8 cellular contexts compared by ENCODE assay signal in the genomic region with DNA sequence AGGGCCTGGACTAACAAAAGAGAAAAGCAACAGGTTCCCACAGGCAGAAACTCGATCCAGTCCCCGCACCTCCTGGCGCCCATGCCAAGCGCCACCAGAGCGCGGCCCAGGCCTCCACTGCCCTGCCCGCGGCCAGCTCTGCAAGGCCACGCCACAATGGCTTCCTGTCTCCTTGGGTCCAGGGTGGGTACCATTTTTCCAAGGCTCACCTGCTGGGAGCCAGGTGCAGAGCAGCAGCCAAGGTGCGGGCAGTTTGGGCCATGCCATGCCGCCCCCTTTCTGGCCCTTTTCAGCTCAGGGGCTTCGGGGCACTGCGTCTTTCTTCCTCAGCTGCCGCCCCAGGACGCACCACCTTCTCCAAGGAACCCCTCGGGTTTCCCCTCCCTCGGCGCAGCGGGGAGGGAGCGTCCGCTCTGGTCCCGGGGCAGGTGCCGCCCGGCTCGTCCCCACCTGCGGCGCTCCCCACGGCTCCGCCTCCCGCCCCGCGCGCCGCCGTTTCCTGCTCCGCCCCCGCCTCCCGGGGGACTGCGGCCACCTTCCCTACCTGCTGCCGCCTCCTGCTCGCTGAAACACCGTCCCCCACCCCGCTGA. TPM values are rescaled to one million over a fixed set of nuclear protein-coding genes. Genes with fewer than 3 reads are reported as not detected.
DNase-seq lines count a peak whose midpoint lies in the region; ATAC-seq and TF ChIP-seq lines count a peak whose summit lies in the region.

ILDR1 (minus strand) TSS at position 437 of the 591 bp plus-strand sequence; CDS start at position 267, 170 bp downstream.

- peaks cover 15% of the 10 kb centered on the region for H3K4me1 Mint-ChIP-seq in T-helper 1 cell treated with Interleukin-12 subunit alpha and Interleukin-12 subunit beta and Interleukin-4 antibody, amounts not matched to agents 30 μg/mL and 1 μg/mL, for 36 hours (ENCODE audit: low read depth)

- H3K27me3 ChIP-seq in MG63 = no peaks in the 10 kb centered on the region; the same call in 1 of the 2 replicates

- no peaks in the 10 kb centered on the region for H3K9me3 Mint-ChIP-seq in T-helper 1 cell treated with Interleukin-12 subunit alpha and Interleukin-12 subunit beta and Interleukin-4 antibody, amounts not matched to agents 30 μg/mL and 1 μg/mL, for 36 hours

- peak within 1 kb of the TSS; percentile 73 for H3K4me3 Mint-ChIP-seq in T-helper 1 cell treated with Interleukin-12 subunit alpha and Interleukin-12 subunit beta and Interleukin-4 antibody, amounts not matched to agents 30 μg/mL and 1 μg/mL, for 36 hours

- peaks cover 25% of the 10 kb centered on the region for H3K27me3 Mint-ChIP-seq in T-helper 1 cell treated with Interleukin-12 subunit alpha and Interleukin-12 subunit beta and Interleukin-4 antibody, amounts not matched to agents 30 μg/mL and 1 μg/mL, for 36 hours (ENCODE audit: low read depth)

- H3K36me3 Mint-ChIP-seq in T-helper 1 cell treated with Interleukin-12 subunit alpha and Interleukin-12 subunit beta and Interleukin-4 antibody, amounts not matched to agents 30 μg/mL and 1 μg/mL, for 36 hours (ENCODE audit: low read depth) = no peaks in the 10 kb centered on the region

- no peaks in the 10 kb centered on the region for H3K36me3 ChIP-seq in MG63

- DNase-seq in T-helper 1 cell = no peak
- peak; percentile 78 for DNase-seq in iPS-NIHi7 (ENCODE audit: extremely low spot score)
- peak; percentile 57 for DNase-seq in ureter (ENCODE audit: low spot score)
- DNase-seq in Ammon's horn (ENCODE audit: low spot score) = no peak
- no peak for DNase-seq in MG63

- no peaks in the 10 kb centered on the region for H3K9me3 ChIP-seq in MG63

- no peak within 1 kb of the TSS for H3K27ac Mint-ChIP-seq in T-helper 1 cell treated with Interleukin-12 subunit alpha and Interleukin-12 subunit beta and Interleukin-4 antibody, amounts not matched to agents 30 μg/mL and 1 μg/mL, for 36 hours

- peak; percentile 46 for ATAC-seq in HG03280 (IDR thresholded peaks at IDR 0.05; ENCODE audit: unreplicated experiment)
- peak; percentile 51 for ATAC-seq in SK-N-SH treated with all-trans-retinoic acid at 6 μM for 48 hours

- no peak within 1 kb of the TSS for H3K4me3 ChIP-seq in MG63

TF ChIP-seq in SK-N-SH treated with all-trans-retinoic acid at 6 μM for 48 hours, 23 proteins besides CTCF, POLR2A, EP300 and RAD21:
- TF ChIP-seq TCF4 (CRISPR knock-in tag; IDR thresholded peaks at IDR 0.05; ENCODE audit: borderline replicate concordance) (no peak), PPARA (CRISPR knock-in tag; IDR thresholded peaks at IDR 0.05; ENCODE audit: borderline replicate concordance) (no peak), CSDC2 (CRISPR knock-in tag; IDR thresholded peaks at IDR 0.05) (no peak), ZNF565 (CRISPR knock-in tag; conservative IDR thresholded peaks at IDR 0.05; ENCODE audit: low read depth) (no peak), SNAI2 (CRISPR knock-in tag; IDR thresholded peaks at IDR 0.05) (no peak), TOX (CRISPR knock-in tag; IDR thresholded peaks at IDR 0.05; ENCODE audit: borderline replicate concordance) (no peak), RARB (CRISPR knock-in tag; IDR thresholded peaks at IDR 0.05) (no peak), ESRRG (CRISPR knock-in tag; IDR thresholded peaks at IDR 0.05) (no peak)
TF ChIP-seq in SK-N-SH treated with all-trans-retinoic acid at 6 μM for 48 hours: peak in this region for 0.

RNA-seq across cellular contexts. Expression of gene ILDR1, which starts in this region (rescaled TPM):
- total RNA-seq in ureter = 16.3 TPM
- total RNA-seq in MG63 (2014; rRNA removed; shearing (Covaris generic); ENCODE audit: low replicate concordance) = not detected in 2 replicates

Comparison
In these comparisons a context has a peak if more than half of its experiments do, and no peak if none do; other contexts are left out.
1. RNA of gene ILDR1 (total RNA-seq): 16.3 TPM in ureter (single experiment); not detected in MG63; every median in the first group is over 10 times any median in the second.
2. DNase-seq: peak in iPS-NIHi7 (single experiment) and ureter (single experiment); none in T-helper 1 cell (0 of 5), Ammon's horn (single experiment) and MG63 (single experiment).